Comparison of ENCODE assay signal across 8 cellular contexts in the genomic region with DNA sequence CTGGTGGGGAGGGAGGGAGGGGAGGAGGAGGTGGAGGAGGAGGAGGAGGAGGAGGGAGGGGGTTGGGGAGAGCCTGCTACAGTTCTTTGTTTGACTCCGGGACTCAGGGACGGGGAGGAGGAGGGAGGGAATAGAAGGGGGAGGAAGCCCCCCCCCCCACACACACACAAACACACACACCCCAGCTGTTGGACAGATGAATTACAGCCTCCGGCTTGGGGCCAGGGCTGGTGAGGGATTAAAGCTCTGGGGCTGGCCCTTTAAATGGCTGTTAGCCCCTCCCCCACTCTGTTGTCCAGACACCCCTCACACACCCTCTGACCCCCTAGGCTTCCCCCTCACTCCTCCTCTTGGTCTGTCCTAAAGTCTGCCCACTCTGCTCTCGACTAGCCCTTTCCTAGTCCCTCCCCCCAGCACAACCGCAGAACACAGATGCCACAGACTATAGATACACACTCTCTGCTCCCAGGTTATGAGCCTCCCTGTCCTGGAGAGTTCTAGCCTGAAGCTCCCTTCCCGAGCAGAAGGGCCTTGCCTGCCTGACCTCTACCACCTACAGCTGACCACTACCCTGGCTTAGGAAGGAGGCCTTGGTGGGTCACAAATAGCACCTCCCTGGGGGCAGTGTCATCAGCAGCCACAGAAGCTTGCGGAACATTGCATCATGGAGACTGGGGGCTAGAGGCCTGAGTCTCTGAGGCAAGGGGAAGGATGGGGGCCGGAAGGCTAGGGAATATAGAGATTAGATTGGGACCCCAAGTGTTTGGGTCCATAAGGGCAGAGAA. TPM values are rescaled to one million over a fixed set of nuclear protein-coding genes. Genes with fewer than 3 reads are reported as not detected.
DNase-seq lines count a peak whose midpoint lies in the region; ATAC-seq, FAIRE-seq and TF ChIP-seq lines count a peak whose summit lies in the region.

No MANE protein-coding gene starts in this region.

- H3K4me3 ChIP-seq in AG10803 (ENCODE audit: low read length) (peak overlapping the region; percentile 90), GM23338 (0 out of 2 replicates have a peak overlapping the region, but pooled peaks have one; percentile 30), OCI-LY1 (ENCODE audit: low read depth, low read length, poor library complexity, severe bottlenecking) (peak overlapping the region; percentile 44), mammary epithelial cell (replicated peaks in 1 of 3; ENCODE audit: insufficient read depth in 1 of 3, low read depth in 2 of 3, low read length in 3 of 3) (peak overlapping the region in 1 of 3 experiments; percentile 25), HepG2 (replicated peaks in 1 of 3; ENCODE audit: insufficient read depth in 1 of 3, low read depth in 2 of 3, low read length in 3 of 3) (peak overlapping the region; percentile 38 to 59 (median 43); a peak in 5 of 6 replicates), thymus (ENCODE audit: low read length) (peak overlapping the region; percentile 82)

- intact Hi-C loops in mammary epithelial cell (cut with micrococcal nuclease), result no loop called here
- intact Hi-C loops in HepG2 (cut with micrococcal nuclease; ENCODE audit: unreplicated experiment), result no loop called here

- ATAC-seq in GM23338, result no peak
- no peak for ATAC-seq in HepG2
- no peak for ATAC-seq in GM21737 (IDR thresholded peaks at IDR 0.05; ENCODE audit: unreplicated experiment)

- H4K20me1 ChIP-seq in GM23338 (replicated peaks; ENCODE audit: insufficient read depth) (peaks cover 13% of the 10 kb centered on the region), OCI-LY1 (ENCODE audit: insufficient read depth, low read length) (no peaks in the 10 kb centered on the region), mammary epithelial cell (ENCODE audit: insufficient read depth, low read length) (no peaks in the 10 kb centered on the region), HepG2 (ENCODE audit: insufficient read depth, low read length) (peaks cover 9% of the 10 kb centered on the region; the same call in 1 of the 2 replicates)

- DNase-seq in AG10803 (ENCODE audit: low read depth), result peak; percentile 78
- DNase-seq in GM23338 (ENCODE audit: low spot score), result peak; percentile 78
- no peak for DNase-seq in mammary epithelial cell
- peak; percentile 41 for DNase-seq in HepG2 (ENCODE audit: low spot score)
- DNase-seq in stimulated activated CD4-positive, alpha-beta T cell treated with anti-CD3 and anti-CD28 coated beads, Interleukin-4, amount 100 ng/mL, for 24 hours, result no peak

- H3K27me3 Mint-ChIP-seq in GM23338 (ENCODE audit: insufficient read depth, low read depth, poor library complexity), result peaks cover 70% of the 10 kb centered on the region

- CTCF ChIA-PET in mammary epithelial cell (lab: Charles Lee; ENCODE audit: low non-redundant PET) (no interaction called here), HepG2 (lab: Yijun Ruan, JAX; ENCODE audit: low intra/inter-chr PET ratio, low total read pairs) (no interaction called here)

- TF ChIP-seq EP300 in HepG2 (IDR thresholded peaks at IDR 0.05; ENCODE audit: low read depth in 2 of 2, low read length in 2 of 2) (no peak), HepG2 (CRISPR knock-in tag; IDR thresholded peaks at IDR 0.05; ENCODE audit: borderline replicate concordance) (peak; percentile 79)

- H3K4me1 Mint-ChIP-seq in GM23338, result peaks cover 39% of the 10 kb centered on the region

- H3K9ac ChIP-seq in OCI-LY1 (ENCODE audit: low read length), result peak overlapping the region; percentile 44; the same call in 1 of the 2 replicates
- H3K9ac ChIP-seq in mammary epithelial cell (ENCODE audit: insufficient read depth, low read length), result no peak overlapping the region
- H3K9ac ChIP-seq in HepG2 (ENCODE audit: insufficient read depth, low read depth, low read length), result peak overlapping the region; percentile 67

- 60% methylated on average over 2 of the region's 8 CpGs for WGBS in mammary epithelial cell (ENCODE audit: low coverage, missing lambda C conversion rate)
- WGBS in HepG2 (ENCODE audit: low lambda C conversion rate), result 22% methylated on average over 6 of the region's 8 CpGs
- 28% methylated on average over 6 of the region's 8 CpGs for WGBS in thymus

- H3K9me3 ChIP-seq in OCI-LY1 (ENCODE audit: low read length) (no peaks in the 10 kb centered on the region), mammary epithelial cell (replicated peaks; ENCODE audit: insufficient read depth, low read length) (no peaks in the 10 kb centered on the region), HepG2 (ENCODE audit: low read length) (no peaks in the 10 kb centered on the region), thymus (ENCODE audit: control insufficient read depth) (no peaks in the 10 kb centered on the region)

- H3K27me3 ChIP-seq in GM23338 (ENCODE audit: insufficient read depth) (peaks cover 74% of the 10 kb centered on the region), OCI-LY1 (ENCODE audit: insufficient read depth, low read length) (no peaks in the 10 kb centered on the region), mammary epithelial cell (ENCODE audit: insufficient read depth, low read length) (no peaks in the 10 kb centered on the region), HepG2 (ENCODE audit: control insufficient read depth in 1 of 2, insufficient read depth in 2 of 2, low read length in 2 of 2) (peaks cover 0 to 3% of the 10 kb centered on the region in 2 experiments; a peak in 1 of 5 replicates), thymus (ENCODE audit: control insufficient read depth, insufficient read depth) (no peaks in the 10 kb centered on the region)

- peak overlapping the region; percentile 91 for H3K4me3 Mint-ChIP-seq in GM23338

- no peak overlapping the region for H3K27ac Mint-ChIP-seq in GM23338

- FAIRE-seq in HepG2 (lab: Jason Lieb, UNC), result no peak

- TF ChIP-seq CTCF in AG10803 (conservative IDR thresholded peaks at IDR 0.05; ENCODE audit: low read length) (no peak), GM23338 (conservative IDR thresholded peaks at IDR 0.05; ENCODE audit: low read depth in 2 of 2) (no peak), OCI-LY1 (IDR thresholded peaks at IDR 0.05; ENCODE audit: low read length) (no peak), mammary epithelial cell (conservative IDR thresholded peaks at IDR 0.05 in 1 of 2, IDR thresholded peaks at IDR 0.05 in 1 of 2; ENCODE audit: extremely low read depth in 1 of 2, insufficient read depth in 1 of 2, low read depth in 1 of 2, low read length in 2 of 2) (no peak), HepG2 (CRISPR knock-in tag; IDR thresholded peaks at IDR 0.05) (no peak)

- no peak for TF ChIP-seq RAD21 in HepG2 (CRISPR knock-in tag; IDR thresholded peaks at IDR 0.05)

- BruUV-seq in mammary epithelial cell (replicated peaks; lab: Mats Ljungman, UMichigan) (no TSS peak), HepG2 (replicated peaks; lab: Mats Ljungman, UMichigan) (no TSS peak)

- H3K4me1 ChIP-seq in GM23338 (ENCODE audit: insufficient read depth) (peaks cover 24% of the 10 kb centered on the region), OCI-LY1 (ENCODE audit: insufficient read depth, low read length, severe bottlenecking) (peaks cover 53% of the 10 kb centered on the region), mammary epithelial cell (ENCODE audit: insufficient read depth, low read length) (peaks cover 55% of the 10 kb centered on the region), HepG2 (ENCODE audit: insufficient read depth, low read length) (peaks cover 42% of the 10 kb centered on the region), thymus (ENCODE audit: control insufficient read depth, insufficient read depth, low read length) (peaks cover 38% of the 10 kb centered on the region)

- H3K4me2 ChIP-seq in GM23338 (peak overlapping the region; percentile 68), OCI-LY1 (ENCODE audit: low read length) (peak overlapping the region; percentile 57), mammary epithelial cell (ENCODE audit: insufficient read depth, low read depth, low read length) (peak overlapping the region; percentile 34), HepG2 (ENCODE audit: low read depth, low read length) (peak overlapping the region; percentile 90)

- H3K9me2 ChIP-seq in GM23338 (ENCODE audit: insufficient read depth) (no peaks in the 10 kb centered on the region), OCI-LY1 (ENCODE audit: low read depth, low read length) (no peaks in the 10 kb centered on the region)

- peaks cover 2% of the 10 kb centered on the region; the same call in 1 of the 3 replicates for H3K36me3 Mint-ChIP-seq in GM23338 (ENCODE audit: low read depth)

- H3K36me3 ChIP-seq in GM23338 (ENCODE audit: insufficient read depth) (peaks cover 6% of the 10 kb centered on the region; the same call in 1 of the 2 replicates), OCI-LY1 (ENCODE audit: insufficient read depth, low read length) (no peaks in the 10 kb centered on the region; the same call in 1 of the 2 replicates), mammary epithelial cell (ENCODE audit: insufficient read depth, low read length) (no peaks in the 10 kb centered on the region), HepG2 (replicated peaks in 1 of 2; ENCODE audit: control insufficient read depth in 1 of 2, insufficient read depth in 2 of 2, low read length in 2 of 2) (0 out of 5 replicates have a peak, but pooled peaks cover 0 to 5% of the 10 kb centered on the region in 2 experiments), thymus (ENCODE audit: control insufficient read depth, insufficient read depth) (no peaks in the 10 kb centered on the region)

- no peaks in the 10 kb centered on the region; the same call in 1 of the 3 replicates for H3K9me3 Mint-ChIP-seq in GM23338

- peaks cover 30% of the 10 kb centered on the region for H3F3A ChIP-seq in GM23338 (replicated peaks; ENCODE audit: low read depth)
- peaks cover 10% of the 10 kb centered on the region; the same call in 1 of the 2 replicates for H3F3A ChIP-seq in OCI-LY1 (ENCODE audit: insufficient read depth, low read length)

- in situ Hi-C loops in mammary epithelial cell (cut with MboI; ENCODE audit: low sequenced_read_pairs in 2 of 2) (no loop called here), HepG2 (cut with HindIII; ENCODE audit: extremely low pct_ligation_motif_present, low pct_unique_long_range_greater_than_20kb) (no loop called here)

- dilution Hi-C loops in mammary epithelial cell (cut with HindIII; ENCODE audit: low sequenced_read_pairs), result no loop called here

- no peaks in the 10 kb centered on the region for H3K79me2 ChIP-seq in GM23338 (replicated peaks; ENCODE audit: insufficient read depth)
- no peaks in the 10 kb centered on the region for H3K79me2 ChIP-seq in OCI-LY1 (ENCODE audit: insufficient read depth, low read length)
- H3K79me2 ChIP-seq in mammary epithelial cell (ENCODE audit: insufficient read depth, low read length), result peaks cover 14% of the 10 kb centered on the region
- H3K79me2 ChIP-seq in HepG2 (ENCODE audit: insufficient read depth, low read length), result peaks cover 43% of the 10 kb centered on the region

- TF ChIP-seq POLR2A in HepG2 (IDR thresholded peaks at IDR 0.05; ENCODE audit: insufficient read depth in 1 of 2, low read depth in 2 of 2, low read length in 2 of 2), result peak; percentile 49 to 54; a peak in 2 of 4 replicates

- H2AFZ ChIP-seq in GM23338 (no peak overlapping the region), OCI-LY1 (ENCODE audit: low read length) (no peak overlapping the region), mammary epithelial cell (ENCODE audit: low read depth, low read length) (no peak overlapping the region), HepG2 (ENCODE audit: low read length) (no peak overlapping the region)

- no peak overlapping the region for H3K27ac ChIP-seq in GM23338 (ENCODE audit: low read depth)
- H3K27ac ChIP-seq in OCI-LY1 (ENCODE audit: low read depth, low read length, poor library complexity, severe bottlenecking), result peak overlapping the region; percentile 97
- no peak overlapping the region for H3K27ac ChIP-seq in mammary epithelial cell (ENCODE audit: insufficient read depth, low read depth, low read length)
- H3K27ac ChIP-seq in HepG2 (ENCODE audit: extremely low read length, insufficient read depth, low read length), result peak overlapping the region; percentile 64
- H3K27ac ChIP-seq in thymus (ENCODE audit: low read depth), result peak overlapping the region; percentile 76

- POLR2A ChIA-PET in HepG2 (lab: Yijun Ruan, JAX), result interaction anchor here (0.6 to 8.1 kb wide), 5 partner anchors 18 to 353 kb away, joined by 3 to 104 read pairs (median 4); partner anchors contain the start of genes CD68, CYB5D1, NAA38 and TMEM88

RNA-seq across cellular contexts. Expression of gene KDM6B, which starts 4.5 kb away (rescaled TPM):
- total RNA-seq in GM23338 (2014; rRNA removed; shearing (Covaris generic)), result 1.4 and 1.8 TPM in 2 replicates
- polyA plus RNA-seq in GM23338 (2016; fragmentation: Nextera tagmentation; extraction: Ambion mirVana) (1.1 and 1.4 TPM in 2 replicates), mammary epithelial cell (0.68 TPM), HepG2 (2011; rRNA removed) (1.3 and 1.9 TPM in 2 replicates), thymus (16.3 TPM)
- total RNA-seq in mammary epithelial cell (10 to 100 TPM in 1 of 2 donors, 1 to 10 TPM in 1; 8.2 to 26.5 TPM), HepG2 (2016; rRNA removed; fragmentation: Illumina TruSeq; extraction: Trizol) (2.1 and 2.2 TPM in 2 replicates)
- polyA minus RNA-seq in mammary epithelial cell, result 4.5 TPM
- total RNA-seq in HepG2 (2016; cell fraction: cytosol; rRNA removed; fragmentation: Illumina TruSeq; extraction: Trizol; ENCODE audit: low read depth), result 0.30 and 1.9 TPM in 2 replicates
- 1.3 and 1.6 TPM in 2 replicates for total RNA-seq in HepG2 (2016; cell fraction: insoluble cytoplasmic fraction; rRNA removed; fragmentation: Illumina TruSeq; extraction: Trizol)
- total RNA-seq in HepG2 (2016; cell fraction: membrane; rRNA removed; fragmentation: Illumina TruSeq; extraction: Trizol), result 1.7 and 3.1 TPM in 2 replicates
- 5.8 and 6.2 TPM in 2 replicates for total RNA-seq in HepG2 (2016; cell fraction: nucleus; rRNA removed; fragmentation: Illumina TruSeq; extraction: Trizol)
- polyA plus RNA-seq in HepG2 (2011; cell fraction: cytosol; rRNA removed), result 0.42 and 0.82 TPM in 2 replicates
- polyA plus RNA-seq in HepG2 (2011; cell fraction: nucleus; rRNA removed), result 18.1 and 23.2 TPM in 2 replicates
- 8.4 and 13.6 TPM in 2 replicates for polyA plus RNA-seq in HepG2 (2012)
- polyA plus RNA-seq in HepG2 (2016; cell fraction: cytosol; fragmentation: Illumina TruSeq; extraction: Trizol; ENCODE audit: low read depth), result 0.37 and 0.83 TPM in 2 replicates
- polyA plus RNA-seq in HepG2 (2016; cell fraction: insoluble cytoplasmic fraction; fragmentation: Illumina TruSeq; extraction: Trizol; ENCODE audit: low read depth), result 2.4 and 4.0 TPM in 2 replicates
- 0.80 and 1.7 TPM in 2 replicates for polyA plus RNA-seq in HepG2 (2016; cell fraction: membrane; fragmentation: Illumina TruSeq; extraction: Trizol; ENCODE audit: low read depth)
- polyA plus RNA-seq in HepG2 (2016; cell fraction: nucleus; fragmentation: Illumina TruSeq; extraction: Trizol; ENCODE audit: insufficient read depth, low read depth), result 21.8 and 22.9 TPM in 2 replicates
- polyA minus RNA-seq in HepG2 (2011; rRNA and poly(A)+ RNA removed; ENCODE audit: low replicate concordance), result 3.6 and 8.2 TPM in 2 replicates
- polyA minus RNA-seq in HepG2 (2011; cell fraction: cytosol; rRNA and poly(A)+ RNA removed), result 2.2 and 3.8 TPM in 2 replicates
- polyA minus RNA-seq in HepG2 (2011; cell fraction: nucleus; rRNA and poly(A)+ RNA removed), result 18.7 and 21.1 TPM in 2 replicates

RNA-seq across cellular contexts. Expression of gene TMEM88, which starts 16.4 kb away (rescaled TPM):
- 0.97 TPM in 1 of 2 replicates, not detected in the other for total RNA-seq in GM23338 (2014; rRNA removed; shearing (Covaris generic))
- polyA plus RNA-seq in GM23338 (2016; fragmentation: Nextera tagmentation; extraction: Ambion mirVana), result 0.43 and 0.58 TPM in 2 replicates
- total RNA-seq in mammary epithelial cell, result 1 to 10 TPM in 1 of 2 donors, under 1 TPM in 1; 0.17 to 2.3 TPM
- polyA plus RNA-seq in mammary epithelial cell, result 0.15 TPM
- not detected for polyA minus RNA-seq in mammary epithelial cell
- total RNA-seq in HepG2 (2016; rRNA removed; fragmentation: Illumina TruSeq; extraction: Trizol), result 0.31 TPM in 1 of 2 replicates, not detected in the other
- total RNA-seq in HepG2 (2016; cell fraction: cytosol; rRNA removed; fragmentation: Illumina TruSeq; extraction: Trizol; ENCODE audit: low read depth), result not detected in 2 replicates
- total RNA-seq in HepG2 (2016; cell fraction: insoluble cytoplasmic fraction; rRNA removed; fragmentation: Illumina TruSeq; extraction: Trizol), result 0.19 TPM in 1 of 2 replicates, not detected in the other
- not detected in 2 replicates for total RNA-seq in HepG2 (2016; cell fraction: membrane; rRNA removed; fragmentation: Illumina TruSeq; extraction: Trizol)
- 1.1 TPM in 1 of 2 replicates, not detected in the other for total RNA-seq in HepG2 (2016; cell fraction: nucleus; rRNA removed; fragmentation: Illumina TruSeq; extraction: Trizol)
- polyA plus RNA-seq in HepG2 (2011; rRNA removed), result 0.66 and 0.84 TPM in 2 replicates
- polyA plus RNA-seq in HepG2 (2011; cell fraction: cytosol; rRNA removed), result 0.08 and 0.43 TPM in 2 replicates
- polyA plus RNA-seq in HepG2 (2011; cell fraction: nucleus; rRNA removed), result 7.3 and 9.6 TPM in 2 replicates
- polyA plus RNA-seq in HepG2 (2012), result 0.51 and 1.9 TPM in 2 replicates
- 0.26 and 0.33 TPM in 2 replicates for polyA plus RNA-seq in HepG2 (2016; cell fraction: cytosol; fragmentation: Illumina TruSeq; extraction: Trizol; ENCODE audit: low read depth)
- 0.28 and 0.30 TPM in 2 replicates for polyA plus RNA-seq in HepG2 (2016; cell fraction: insoluble cytoplasmic fraction; fragmentation: Illumina TruSeq; extraction: Trizol; ENCODE audit: low read depth)
- 0.23 and 0.27 TPM in 2 replicates for polyA plus RNA-seq in HepG2 (2016; cell fraction: membrane; fragmentation: Illumina TruSeq; extraction: Trizol; ENCODE audit: low read depth)
- 4.6 and 6.5 TPM in 2 replicates for polyA plus RNA-seq in HepG2 (2016; cell fraction: nucleus; fragmentation: Illumina TruSeq; extraction: Trizol; ENCODE audit: insufficient read depth, low read depth)
- 0.36 TPM in 1 of 2 replicates, not detected in the other for polyA minus RNA-seq in HepG2 (2011; rRNA and poly(A)+ RNA removed; ENCODE audit: low replicate concordance)
- polyA minus RNA-seq in HepG2 (2011; cell fraction: cytosol; rRNA and poly(A)+ RNA removed), result not detected in 2 replicates
- 1.3 and 2.7 TPM in 2 replicates for polyA minus RNA-seq in HepG2 (2011; cell fraction: nucleus; rRNA and poly(A)+ RNA removed)
- 29.1 TPM for polyA plus RNA-seq in thymus

RNA-seq across cellular contexts. Expression of gene NAA38, which starts 18.9 kb away (rescaled TPM):
- 17.1 and 24.0 TPM in 2 replicates for total RNA-seq in GM23338 (2014; rRNA removed; shearing (Covaris generic))
- polyA plus RNA-seq in GM23338 (2016; fragmentation: Nextera tagmentation; extraction: Ambion mirVana) (74.8 and 78.5 TPM in 2 replicates), mammary epithelial cell (99.4 TPM), HepG2 (2011; rRNA removed) (43.9 and 46.9 TPM in 2 replicates), thymus (85.3 TPM)
- total RNA-seq in mammary epithelial cell (10 to 100 TPM; 28.2 to 81.5 TPM), HepG2 (2016; rRNA removed; fragmentation: Illumina TruSeq; extraction: Trizol) (91.6 and 105 TPM in 2 replicates)
- polyA minus RNA-seq in mammary epithelial cell, result 11.0 TPM
- 62.3 and 74.3 TPM in 2 replicates for total RNA-seq in HepG2 (2016; cell fraction: cytosol; rRNA removed; fragmentation: Illumina TruSeq; extraction: Trizol; ENCODE audit: low read depth)
- total RNA-seq in HepG2 (2016; cell fraction: insoluble cytoplasmic fraction; rRNA removed; fragmentation: Illumina TruSeq; extraction: Trizol), result 94.6 and 120 TPM in 2 replicates
- 54.2 and 67.7 TPM in 2 replicates for total RNA-seq in HepG2 (2016; cell fraction: membrane; rRNA removed; fragmentation: Illumina TruSeq; extraction: Trizol)
- total RNA-seq in HepG2 (2016; cell fraction: nucleus; rRNA removed; fragmentation: Illumina TruSeq; extraction: Trizol), result 37.3 and 42.0 TPM in 2 replicates
- polyA plus RNA-seq in HepG2 (2011; cell fraction: cytosol; rRNA removed), result 35.2 and 66.3 TPM in 2 replicates
- polyA plus RNA-seq in HepG2 (2011; cell fraction: nucleus; rRNA removed), result 36.8 and 49.2 TPM in 2 replicates
- 19.2 and 22.5 TPM in 2 replicates for polyA plus RNA-seq in HepG2 (2012)
- 53.8 and 75.0 TPM in 2 replicates for polyA plus RNA-seq in HepG2 (2016; cell fraction: cytosol; fragmentation: Illumina TruSeq; extraction: Trizol; ENCODE audit: low read depth)
- 69.5 and 79.8 TPM in 2 replicates for polyA plus RNA-seq in HepG2 (2016; cell fraction: insoluble cytoplasmic fraction; fragmentation: Illumina TruSeq; extraction: Trizol; ENCODE audit: low read depth)
- polyA plus RNA-seq in HepG2 (2016; cell fraction: membrane; fragmentation: Illumina TruSeq; extraction: Trizol; ENCODE audit: low read depth), result 39.8 and 49.0 TPM in 2 replicates
- polyA plus RNA-seq in HepG2 (2016; cell fraction: nucleus; fragmentation: Illumina TruSeq; extraction: Trizol; ENCODE audit: insufficient read depth, low read depth), result 46.6 and 50.5 TPM in 2 replicates
- 21.5 and 58.0 TPM in 2 replicates for polyA minus RNA-seq in HepG2 (2011; rRNA and poly(A)+ RNA removed; ENCODE audit: low replicate concordance)
- 35.5 and 51.8 TPM in 2 replicates for polyA minus RNA-seq in HepG2 (2011; cell fraction: cytosol; rRNA and poly(A)+ RNA removed)
- 13.3 and 23.4 TPM in 2 replicates for polyA minus RNA-seq in HepG2 (2011; cell fraction: nucleus; rRNA and poly(A)+ RNA removed)

RNA-seq across cellular contexts. Expression of gene CYB5D1, which starts 19.3 kb away (rescaled TPM):
- total RNA-seq in GM23338 (2014; rRNA removed; shearing (Covaris generic)), result 5.6 and 8.4 TPM in 2 replicates
- polyA plus RNA-seq in GM23338 (2016; fragmentation: Nextera tagmentation; extraction: Ambion mirVana) (2.7 and 3.5 TPM in 2 replicates), mammary epithelial cell (8.2 TPM), HepG2 (2011; rRNA removed) (7.9 and 8.9 TPM in 2 replicates), thymus (6.0 TPM)
- total RNA-seq in mammary epithelial cell (10 to 100 TPM; 14.1 to 15.2 TPM), HepG2 (2016; rRNA removed; fragmentation: Illumina TruSeq; extraction: Trizol) (17.0 and 21.4 TPM in 2 replicates)
- 25.7 TPM for polyA minus RNA-seq in mammary epithelial cell
- total RNA-seq in HepG2 (2016; cell fraction: cytosol; rRNA removed; fragmentation: Illumina TruSeq; extraction: Trizol; ENCODE audit: low read depth), result 1.1 TPM in 2 replicates
- 16.9 and 20.4 TPM in 2 replicates for total RNA-seq in HepG2 (2016; cell fraction: insoluble cytoplasmic fraction; rRNA removed; fragmentation: Illumina TruSeq; extraction: Trizol)
- 9.5 and 12.3 TPM in 2 replicates for total RNA-seq in HepG2 (2016; cell fraction: membrane; rRNA removed; fragmentation: Illumina TruSeq; extraction: Trizol)
- total RNA-seq in HepG2 (2016; cell fraction: nucleus; rRNA removed; fragmentation: Illumina TruSeq; extraction: Trizol), result 9.1 and 10.0 TPM in 2 replicates
- 7.7 and 8.1 TPM in 2 replicates for polyA plus RNA-seq in HepG2 (2011; cell fraction: cytosol; rRNA removed)
- 7.1 and 7.3 TPM in 2 replicates for polyA plus RNA-seq in HepG2 (2011; cell fraction: nucleus; rRNA removed)
- polyA plus RNA-seq in HepG2 (2012), result 5.1 and 7.4 TPM in 2 replicates
- 1.4 and 1.9 TPM in 2 replicates for polyA plus RNA-seq in HepG2 (2016; cell fraction: cytosol; fragmentation: Illumina TruSeq; extraction: Trizol; ENCODE audit: low read depth)
- 20.6 and 21.0 TPM in 2 replicates for polyA plus RNA-seq in HepG2 (2016; cell fraction: insoluble cytoplasmic fraction; fragmentation: Illumina TruSeq; extraction: Trizol; ENCODE audit: low read depth)
- polyA plus RNA-seq in HepG2 (2016; cell fraction: membrane; fragmentation: Illumina TruSeq; extraction: Trizol; ENCODE audit: low read depth), result 6.2 and 7.1 TPM in 2 replicates
- polyA plus RNA-seq in HepG2 (2016; cell fraction: nucleus; fragmentation: Illumina TruSeq; extraction: Trizol; ENCODE audit: insufficient read depth, low read depth), result 14.1 and 14.8 TPM in 2 replicates
- 9.3 and 30.2 TPM in 2 replicates for polyA minus RNA-seq in HepG2 (2011; rRNA and poly(A)+ RNA removed; ENCODE audit: low replicate concordance)
- polyA minus RNA-seq in HepG2 (2011; cell fraction: cytosol; rRNA and poly(A)+ RNA removed), result 4.3 and 5.6 TPM in 2 replicates
- polyA minus RNA-seq in HepG2 (2011; cell fraction: nucleus; rRNA and poly(A)+ RNA removed), result 4.2 and 6.0 TPM in 2 replicates

RNA-seq across cellular contexts. Expression of gene CHD3, which starts 50.1 kb away (rescaled TPM):
- total RNA-seq in GM23338 (2014; rRNA removed; shearing (Covaris generic)), result 9.7 and 12.3 TPM in 2 replicates
- polyA plus RNA-seq in GM23338 (2016; fragmentation: Nextera tagmentation; extraction: Ambion mirVana), result 2.9 and 3.0 TPM in 2 replicates
- total RNA-seq in mammary epithelial cell, result 10 to 100 TPM; 28.8 to 87.5 TPM
- 22.0 TPM for polyA plus RNA-seq in mammary epithelial cell
- polyA minus RNA-seq in mammary epithelial cell, result 76.1 TPM
- 3.3 and 3.7 TPM in 2 replicates for total RNA-seq in HepG2 (2016; rRNA removed; fragmentation: Illumina TruSeq; extraction: Trizol)
- total RNA-seq in HepG2 (2016; cell fraction: cytosol; rRNA removed; fragmentation: Illumina TruSeq; extraction: Trizol; ENCODE audit: low read depth), result 0.20 and 0.53 TPM in 2 replicates
- total RNA-seq in HepG2 (2016; cell fraction: insoluble cytoplasmic fraction; rRNA removed; fragmentation: Illumina TruSeq; extraction: Trizol), result 1.6 and 3.6 TPM in 2 replicates
- total RNA-seq in HepG2 (2016; cell fraction: membrane; rRNA removed; fragmentation: Illumina TruSeq; extraction: Trizol), result 1.1 and 3.2 TPM in 2 replicates
- total RNA-seq in HepG2 (2016; cell fraction: nucleus; rRNA removed; fragmentation: Illumina TruSeq; extraction: Trizol), result 4.7 and 9.3 TPM in 2 replicates
- 2.7 and 3.3 TPM in 2 replicates for polyA plus RNA-seq in HepG2 (2011; rRNA removed)
- 1.8 and 1.9 TPM in 2 replicates for polyA plus RNA-seq in HepG2 (2011; cell fraction: cytosol; rRNA removed)
- polyA plus RNA-seq in HepG2 (2011; cell fraction: nucleus; rRNA removed), result 21.5 and 21.6 TPM in 2 replicates
- 6.4 and 10.0 TPM in 2 replicates for polyA plus RNA-seq in HepG2 (2012)
- 0.57 and 0.75 TPM in 2 replicates for polyA plus RNA-seq in HepG2 (2016; cell fraction: cytosol; fragmentation: Illumina TruSeq; extraction: Trizol; ENCODE audit: low read depth)
- polyA plus RNA-seq in HepG2 (2016; cell fraction: insoluble cytoplasmic fraction; fragmentation: Illumina TruSeq; extraction: Trizol; ENCODE audit: low read depth), result 1.8 and 5.2 TPM in 2 replicates
- polyA plus RNA-seq in HepG2 (2016; cell fraction: membrane; fragmentation: Illumina TruSeq; extraction: Trizol; ENCODE audit: low read depth), result 1.1 and 1.3 TPM in 2 replicates
- polyA plus RNA-seq in HepG2 (2016; cell fraction: nucleus; fragmentation: Illumina TruSeq; extraction: Trizol; ENCODE audit: insufficient read depth, low read depth), result 15.5 and 16.4 TPM in 2 replicates
- 8.0 and 73.1 TPM in 2 replicates for polyA minus RNA-seq in HepG2 (2011; rRNA and poly(A)+ RNA removed; ENCODE audit: low replicate concordance)
- 3.3 and 3.9 TPM in 2 replicates for polyA minus RNA-seq in HepG2 (2011; cell fraction: cytosol; rRNA and poly(A)+ RNA removed)
- polyA minus RNA-seq in HepG2 (2011; cell fraction: nucleus; rRNA and poly(A)+ RNA removed), result 9.1 and 12.4 TPM in 2 replicates
- polyA plus RNA-seq in thymus, result 119 TPM

Comparison
In these comparisons a context has a peak if more than half of its experiments do, and no peak if none do; other contexts are left out.
1. DNase-seq: peak in AG10803 (single experiment), GM23338 (single experiment) and HepG2 (single experiment); none in mammary epithelial cell (single experiment) and stimulated activated CD4-positive, alpha-beta T cell treated with anti-CD3 and anti-CD28 coated beads, Interleukin-4, amount 100 ng/mL, for 24 hours (single experiment).
2. H3K27ac ChIP-seq: peak in OCI-LY1 (single experiment), HepG2 (single experiment) and thymus (single experiment); none in GM23338 (single experiment) and mammary epithelial cell (single experiment).
3. H3K4me2 ChIP-seq: peak in every context shown above with its lines; median percentile 90 in HepG2; 68 in GM23338; 57 in OCI-LY1; 34 in mammary epithelial cell.